In genomic region chr9:99130069-99130468, GRCh38 we compare ENCODE assay signal across 9 cellular contexts. TPM values are rescaled to one million over a fixed set of nuclear protein-coding genes. Genes with fewer than 3 reads are reported as not detected.
DNase-seq lines count a peak whose midpoint lies in the region; ATAC-seq, FAIRE-seq and TF ChIP-seq lines count a peak whose summit lies in the region.
"Had no signal": no experiment of that assay in that cellular context is flagged by ENCODE, and none has a peak within 500 bp of the region (broad histone marks: within the 10 kb centered on the region; RNA-seq: fewer than 3 reads in every experiment).

No MANE protein-coding gene starts in this region.

- no peaks in the 10 kb centered on the region for H4K20me1 ChIP-seq in HepG2 (ENCODE audit: insufficient read depth, low read length)

- H3K27me3 Mint-ChIP-seq in MCF 10A (ENCODE audit: insufficient read depth, unreplicated experiment), result no peaks in the 10 kb centered on the region

- peaks cover 16% of the 10 kb centered on the region for H3K36me3 Mint-ChIP-seq in MCF 10A (ENCODE audit: insufficient read depth, unreplicated experiment)

- peaks cover 16% of the 10 kb centered on the region for H3K4me1 Mint-ChIP-seq in MCF 10A (ENCODE audit: insufficient read depth, unreplicated experiment)

- DNase-seq in GM13977 (ENCODE audit: low spot score) (peak; percentile 30), dermis blood vessel endothelial cell (peak; percentile 36), HepG2 (ENCODE audit: low spot score) (no peak), A172 (ENCODE audit: low spot score) (no peak), MCF 10A (ENCODE audit: unreplicated experiment) (no peak)
- DNase-seq: NCI-H1417 treated with DMSO at 0.1 percent for 48 hours had no signal

- peak; percentile 59 for ATAC-seq in GM21381 (IDR thresholded peaks at IDR 0.05; ENCODE audit: unreplicated experiment)
- peak; percentile 60 for ATAC-seq in HG03378 (IDR thresholded peaks at IDR 0.05; ENCODE audit: unreplicated experiment)
- no peak for ATAC-seq in GM18867 (IDR thresholded peaks at IDR 0.05; ENCODE audit: unreplicated experiment)
- ATAC-seq in HepG2, result no peak

- FAIRE-seq in HepG2 (lab: Jason Lieb, UNC), result no peak

- H3K36me3 ChIP-seq in HepG2 (replicated peaks in 1 of 2; ENCODE audit: control insufficient read depth in 1 of 2, insufficient read depth in 2 of 2, low read length in 2 of 2), result peaks cover 0 to 3% of the 10 kb centered on the region in 2 experiments; a peak in 1 of 5 replicates

- H3K4me3 ChIP-seq in HepG2 (replicated peaks in 1 of 3; ENCODE audit: insufficient read depth in 1 of 3, low read depth in 2 of 3, low read length in 3 of 3), result no peak overlapping the region

- intact Hi-C loops in HepG2 (cut with micrococcal nuclease; ENCODE audit: unreplicated experiment), result no loop called here
- intact Hi-C loops in MCF 10A (cut with micrococcal nuclease), result no loop called here

- CTCF ChIA-PET in HepG2 (lab: Yijun Ruan, JAX; ENCODE audit: low intra/inter-chr PET ratio, low total read pairs), result no interaction called here
- CTCF ChIA-PET in MCF 10A (lab: Yijun Ruan, JAX), result interaction anchor here (0.8 to 1.6 kb wide), 2 partner anchors 11 to 133 kb away, joined by 3 to 10 read pairs; no protein-coding TSS in a partner anchor

- POLR2A ChIA-PET in HepG2 (lab: Yijun Ruan, JAX) (no interaction called here), MCF 10A (lab: Yijun Ruan, JAX) (interaction anchor here (1.5 kb wide), 1 partner anchor 25 kb away, joined by 6 read pairs; the partner anchor contains the start of gene TGFBR1)

- H3K9me3 ChIP-seq in HepG2 (ENCODE audit: low read length), result no peaks in the 10 kb centered on the region

- no peak for TF ChIP-seq RAD21 in HepG2 (CRISPR knock-in tag; IDR thresholded peaks at IDR 0.05)

- peaks cover 7% of the 10 kb centered on the region for H3K9me3 Mint-ChIP-seq in MCF 10A (ENCODE audit: unreplicated experiment)

- TF ChIP-seq EP300 in HepG2 (IDR thresholded peaks at IDR 0.05; ENCODE audit: low read depth in 2 of 2, low read length in 2 of 2) (no peak), HepG2 (CRISPR knock-in tag; IDR thresholded peaks at IDR 0.05; ENCODE audit: borderline replicate concordance) (no peak)

- H3K4me2 ChIP-seq in HepG2 (ENCODE audit: low read depth, low read length), result no peak overlapping the region

- 93% methylated on average over 3 of the region's 3 CpGs for WGBS in HepG2 (ENCODE audit: low lambda C conversion rate)

- H3K27me3 ChIP-seq in HepG2 (ENCODE audit: control insufficient read depth in 1 of 2, insufficient read depth in 2 of 2, low read length in 2 of 2), result no peaks in the 10 kb centered on the region

- peaks cover 3% of the 10 kb centered on the region for H3K79me2 ChIP-seq in HepG2 (ENCODE audit: insufficient read depth, low read length)

- in situ Hi-C loops in GM13977 (cut with MboI; ENCODE audit: low pct_unique_long_range_greater_than_20kb, low sequenced_read_pairs, unreplicated experiment), result loop anchor here (25.0 kb wide), 1 partner anchor 268 kb away; no protein-coding TSS in a partner anchor
- in situ Hi-C loops in HepG2 (cut with HindIII; ENCODE audit: extremely low pct_ligation_motif_present, low pct_unique_long_range_greater_than_20kb), result loop anchor here (5.0 kb wide), 1 partner anchor 283 kb away; no protein-coding TSS in a partner anchor

- H3K27ac ChIP-seq in HepG2 (ENCODE audit: extremely low read length, insufficient read depth, low read length), result no peak overlapping the region

- no peak overlapping the region for H3K4me3 Mint-ChIP-seq in MCF 10A (ENCODE audit: unreplicated experiment)

- no peak overlapping the region for H3K9ac ChIP-seq in HepG2 (ENCODE audit: insufficient read depth, low read depth, low read length)

- TF ChIP-seq CTCF in GM13977 (IDR thresholded peaks at IDR 0.05; ENCODE audit: extremely low read depth, insufficient read depth, missing control alignments) (no peak), HepG2 (CRISPR knock-in tag; IDR thresholded peaks at IDR 0.05) (no peak), MCF 10A (IDR thresholded peaks at IDR 0.05; ENCODE audit: unreplicated experiment) (no peak)

- H3K27ac Mint-ChIP-seq in MCF 10A (ENCODE audit: low read depth, unreplicated experiment), result no peak overlapping the region

- BruUV-seq in HepG2 (replicated peaks; lab: Mats Ljungman, UMichigan), result no TSS peak
- BruUV-seq in MCF 10A (replicated peaks; lab: Mats Ljungman, UMichigan), result no TSS peak

- no peak for TF ChIP-seq POLR2A in HepG2 (IDR thresholded peaks at IDR 0.05; ENCODE audit: insufficient read depth in 1 of 2, low read depth in 2 of 2, low read length in 2 of 2)

- H3K4me1 ChIP-seq in HepG2 (ENCODE audit: insufficient read depth, low read length), result no peaks in the 10 kb centered on the region

- no peak overlapping the region for H2AFZ ChIP-seq in HepG2 (ENCODE audit: low read length)

TF ChIP-seq in HepG2, 621 proteins besides CTCF, POLR2A, EP300 and RAD21 (continues in another document):
- no peak for TF ChIP-seq DDIT3 (CRISPR knock-in tag; IDR thresholded peaks at IDR 0.05)
- TF ChIP-seq RBM39 (IDR thresholded peaks at IDR 0.05; ENCODE audit: low read depth, low read length, poor library complexity, severe bottlenecking), result no peak
- TF ChIP-seq NR0B2 (CRISPR knock-in tag; IDR thresholded peaks at IDR 0.05), result no peak
- no peak for TF ChIP-seq ZKSCAN1 (IDR thresholded peaks at IDR 0.05; ENCODE audit: low read length)
- TF ChIP-seq THAP8 (CRISPR knock-in tag; IDR thresholded peaks at IDR 0.05; ENCODE audit: borderline replicate concordance), result no peak
- no peak for TF ChIP-seq PRMT3 (CRISPR knock-in tag; IDR thresholded peaks at IDR 0.05; ENCODE audit: borderline replicate concordance, low read depth)

RNA-seq across cellular contexts. Expression of gene TGFBR1, which starts 25.2 kb away (rescaled TPM):
- total RNA-seq in dermis blood vessel endothelial cell (17.0 and 18.4 TPM in 2 replicates), HepG2 (2016; rRNA removed; fragmentation: Illumina TruSeq; extraction: Trizol) (21.2 and 23.9 TPM in 2 replicates), MCF 10A (2022) (27.6 and 29.4 TPM in 2 replicates)
- 5.6 and 5.9 TPM in 2 replicates for total RNA-seq in HepG2 (2016; cell fraction: cytosol; rRNA removed; fragmentation: Illumina TruSeq; extraction: Trizol; ENCODE audit: low read depth)
- total RNA-seq in HepG2 (2016; cell fraction: insoluble cytoplasmic fraction; rRNA removed; fragmentation: Illumina TruSeq; extraction: Trizol), result 18.4 and 22.1 TPM in 2 replicates
- total RNA-seq in HepG2 (2016; cell fraction: membrane; rRNA removed; fragmentation: Illumina TruSeq; extraction: Trizol), result 14.2 and 17.5 TPM in 2 replicates
- 21.2 and 24.6 TPM in 2 replicates for total RNA-seq in HepG2 (2016; cell fraction: nucleus; rRNA removed; fragmentation: Illumina TruSeq; extraction: Trizol)
- polyA plus RNA-seq in HepG2 (2011; rRNA removed), result 16.8 and 16.9 TPM in 2 replicates
- polyA plus RNA-seq in HepG2 (2011; cell fraction: cytosol; rRNA removed), result 7.4 and 11.8 TPM in 2 replicates
- polyA plus RNA-seq in HepG2 (2011; cell fraction: nucleus; rRNA removed), result 5.4 and 6.2 TPM in 2 replicates
- polyA plus RNA-seq in HepG2 (2012), result 10.1 and 10.7 TPM in 2 replicates
- polyA plus RNA-seq in HepG2 (2016; cell fraction: cytosol; fragmentation: Illumina TruSeq; extraction: Trizol; ENCODE audit: low read depth), result 0.79 and 1.2 TPM in 2 replicates
- polyA plus RNA-seq in HepG2 (2016; cell fraction: insoluble cytoplasmic fraction; fragmentation: Illumina TruSeq; extraction: Trizol; ENCODE audit: low read depth), result 10.0 and 10.3 TPM in 2 replicates
- 3.4 and 3.9 TPM in 2 replicates for polyA plus RNA-seq in HepG2 (2016; cell fraction: membrane; fragmentation: Illumina TruSeq; extraction: Trizol; ENCODE audit: low read depth)
- polyA plus RNA-seq in HepG2 (2016; cell fraction: nucleus; fragmentation: Illumina TruSeq; extraction: Trizol; ENCODE audit: insufficient read depth, low read depth), result 16.7 and 17.0 TPM in 2 replicates
- 103 and 225 TPM in 2 replicates for polyA minus RNA-seq in HepG2 (2011; rRNA and poly(A)+ RNA removed; ENCODE audit: low replicate concordance)
- polyA minus RNA-seq in HepG2 (2011; cell fraction: cytosol; rRNA and poly(A)+ RNA removed), result 40.2 and 45.8 TPM in 2 replicates
- 22.3 and 22.5 TPM in 2 replicates for polyA minus RNA-seq in HepG2 (2011; cell fraction: nucleus; rRNA and poly(A)+ RNA removed)
- total RNA-seq in A172 (2014; rRNA removed; shearing (Covaris generic)), result 30.3 and 31.1 TPM in 2 replicates

Comparison
In these comparisons a context has a peak if more than half of its experiments do, and no peak if none do; other contexts are left out.
1. DNase-seq: peak in GM13977 (single experiment) and dermis blood vessel endothelial cell (single experiment); none in HepG2 (single experiment), A172 (single experiment) and MCF 10A (single experiment).
2. ATAC-seq: peak in GM21381 (single experiment) and HG03378 (single experiment); none in GM18867 (single experiment) and HepG2 (single experiment).